ENCODE assay signal across 8 cellular contexts in genomic region chr1:16032388-16033100, GRCh38. TPM values are rescaled to one million over a fixed set of nuclear protein-coding genes. Genes with fewer than 3 reads are reported as not detected.
DNase-seq lines count a peak whose midpoint lies in the region; ATAC-seq and TF ChIP-seq lines count a peak whose summit lies in the region.

No MANE protein-coding gene starts in this region.

- no peak overlapping the region for H3K56ac ChIP-seq in mesendoderm (ENCODE audit: low read length)

- H3K27me3 ChIP-seq in DND-41 (ENCODE audit: insufficient read depth, low read length, poor library complexity) = no peaks in the 10 kb centered on the region
- H3K27me3 ChIP-seq in mesendoderm (ENCODE audit: insufficient read depth, low read length, poor library complexity) = no peaks in the 10 kb centered on the region

- H3K36me3 Mint-ChIP-seq in endothelial cell (ENCODE audit: low read depth, unreplicated experiment) = no peaks in the 10 kb centered on the region
- H3K36me3 Mint-ChIP-seq in stimulated activated memory B cell treated with anti-CD40 and anti-IgM and Interleukin-4, amounts not matched to agents 10 μg/mL and 1 μg/mL and 100 μg/mL, for 72 hours = no peaks in the 10 kb centered on the region

- no peak overlapping the region for H2BK15ac ChIP-seq in mesendoderm (replicated peaks; ENCODE audit: low read depth)

- no peaks in the 10 kb centered on the region for H3K9me3 ChIP-seq in DND-41 (ENCODE audit: insufficient read depth, low read length, severe bottlenecking)

- no peak overlapping the region for H2AFZ ChIP-seq in DND-41 (ENCODE audit: low read depth, low read length)

- H3K23ac ChIP-seq in mesendoderm (ENCODE audit: low read length) = no peak overlapping the region

- H3K4me3 ChIP-seq in DND-41 (ENCODE audit: low read depth in 1 of 2, low read length in 2 of 2) (no peak overlapping the region), mesendoderm (ENCODE audit: low read length) (no peak overlapping the region)

- no peak overlapping the region for H3K18ac ChIP-seq in mesendoderm (ENCODE audit: low read length)

- DNase-seq in DND-41 (peak; percentile 48), NCI-H510A treated with DMSO at 0.1 percent for 48 hours (lab: John Stamatoyannopoulos, UW) (peak; percentile 87), endothelial cell (ENCODE audit: low spot score) (peak; percentile 91), mesendoderm (peak; percentile 96)
- peak; percentile 20 to 31 for DNase-seq in activated CD4-positive, alpha-beta T cell treated with anti-CD3 and anti-CD28 coated beads, Interleukin-2, amount 50 U/mL, for 4 hours

- no peaks in the 10 kb centered on the region for H3K9me3 Mint-ChIP-seq in endothelial cell (ENCODE audit: unreplicated experiment)
- no peaks in the 10 kb centered on the region for H3K9me3 Mint-ChIP-seq in stimulated activated memory B cell treated with anti-CD40 and anti-IgM and Interleukin-4, amounts not matched to agents 10 μg/mL and 1 μg/mL and 100 μg/mL, for 72 hours

- H2BK120ac ChIP-seq in mesendoderm (ENCODE audit: low read depth, low read length) = no peak overlapping the region

- H3K36me3 ChIP-seq in DND-41 (ENCODE audit: insufficient read depth, low read length) (no peaks in the 10 kb centered on the region), mesendoderm (ENCODE audit: control insufficient read depth, insufficient read depth, low read length) (no peaks in the 10 kb centered on the region)

- peaks cover 8% of the 10 kb centered on the region for H3K27me3 Mint-ChIP-seq in endothelial cell (ENCODE audit: unreplicated experiment)
- peaks cover 65% of the 10 kb centered on the region for H3K27me3 Mint-ChIP-seq in stimulated activated memory B cell treated with anti-CD40 and anti-IgM and Interleukin-4, amounts not matched to agents 10 μg/mL and 1 μg/mL and 100 μg/mL, for 72 hours

- no CpG with 5 or more reads among the region's 18 CpGs for WGBS in mesendoderm (ENCODE audit: extremely low coverage, insufficient coverage, low lambda C conversion rate)

- H3K4me2 ChIP-seq in DND-41 (ENCODE audit: insufficient read depth, low read length) (no peak overlapping the region), mesendoderm (ENCODE audit: low read length) (no peak overlapping the region)

- no peak overlapping the region for H4K5ac ChIP-seq in mesendoderm (ENCODE audit: low read length)

- H3K4me1 ChIP-seq in DND-41 (ENCODE audit: insufficient read depth, low read length) = no peaks in the 10 kb centered on the region
- H3K4me1 ChIP-seq in mesendoderm (ENCODE audit: control insufficient read depth, low read depth, low read length) = no peaks in the 10 kb centered on the region

- H3K4ac ChIP-seq in mesendoderm (ENCODE audit: low read depth, low read length) = no peak overlapping the region

- H3K79me2 ChIP-seq in DND-41 (ENCODE audit: insufficient read depth, low read length) (no peaks in the 10 kb centered on the region), mesendoderm (ENCODE audit: control insufficient read depth, insufficient read depth, low read length) (no peaks in the 10 kb centered on the region)

- no peak overlapping the region for H2AK5ac ChIP-seq in mesendoderm (ENCODE audit: low read length)

- no peak overlapping the region for H2BK5ac ChIP-seq in mesendoderm (ENCODE audit: low read length)

- no peak overlapping the region for H4K8ac ChIP-seq in mesendoderm (ENCODE audit: low read depth, low read length)

- no peak overlapping the region for H3K27ac Mint-ChIP-seq in endothelial cell (ENCODE audit: unreplicated experiment)
- H3K27ac Mint-ChIP-seq in stimulated activated memory B cell treated with anti-CD40 and anti-IgM and Interleukin-4, amounts not matched to agents 10 μg/mL and 1 μg/mL and 100 μg/mL, for 72 hours = no peak overlapping the region

- no peak overlapping the region for H3K9ac ChIP-seq in DND-41 (ENCODE audit: low read depth, low read length)
- no peak overlapping the region for H3K9ac ChIP-seq in mesendoderm (ENCODE audit: low read length)

- H4K20me1 ChIP-seq in DND-41 (ENCODE audit: insufficient read depth, low read length) = no peaks in the 10 kb centered on the region

- peak; percentile 71 for ATAC-seq in DND-41 (ENCODE audit: insufficient read depth, low read depth)
- peak; percentile 69 for ATAC-seq in HG02588 (IDR thresholded peaks at IDR 0.05; ENCODE audit: unreplicated experiment)
- peak; percentile 76 for ATAC-seq in stimulated activated memory B cell treated with anti-CD40 and anti-IgM and Interleukin-4, amounts not matched to agents 10 μg/mL and 1 μg/mL and 100 μg/mL, for 72 hours
- ATAC-seq in HG03342 (IDR thresholded peaks at IDR 0.05; ENCODE audit: unreplicated experiment) = no peak

- no peak overlapping the region for H3K4me3 Mint-ChIP-seq in endothelial cell (ENCODE audit: unreplicated experiment)
- no peak overlapping the region for H3K4me3 Mint-ChIP-seq in stimulated activated memory B cell treated with anti-CD40 and anti-IgM and Interleukin-4, amounts not matched to agents 10 μg/mL and 1 μg/mL and 100 μg/mL, for 72 hours

- H3K79me1 ChIP-seq in mesendoderm (ENCODE audit: low read length) = no peaks in the 10 kb centered on the region

- peak; percentile 56 for TF ChIP-seq CTCF in DND-41 (IDR thresholded peaks at IDR 0.05; ENCODE audit: borderline replicate concordance, extremely low read depth, low read length, poor library complexity, severe bottlenecking)
- peak; percentile 86 for TF ChIP-seq CTCF in endothelial cell (IDR thresholded peaks at IDR 0.05; ENCODE audit: unreplicated experiment)

- H3K27ac ChIP-seq in DND-41 (ENCODE audit: low read length) (no peak overlapping the region), mesendoderm (ENCODE audit: low read depth, low read length) (no peak overlapping the region)

- H3K4me1 Mint-ChIP-seq in endothelial cell (ENCODE audit: unreplicated experiment) = peaks cover 2% of the 10 kb centered on the region
- H3K4me1 Mint-ChIP-seq in stimulated activated memory B cell treated with anti-CD40 and anti-IgM and Interleukin-4, amounts not matched to agents 10 μg/mL and 1 μg/mL and 100 μg/mL, for 72 hours = peaks cover 15% of the 10 kb centered on the region

RNA-seq across cellular contexts. Expression of gene CLCNKA, which starts 10.7 kb away (rescaled TPM):
- not detected for total RNA-seq in endothelial cell (ENCODE audit: unreplicated experiment)
- 0.29 TPM for polyA plus RNA-seq in mesendoderm (2013, experiment 1 of 2)
- 0.28 TPM for polyA plus RNA-seq in mesendoderm (2013, experiment 2 of 2)

RNA-seq across cellular contexts. Expression of gene CLCNKB, which starts 11.0 kb away (rescaled TPM):
- 0.59 TPM for total RNA-seq in endothelial cell (ENCODE audit: unreplicated experiment)
- polyA plus RNA-seq in mesendoderm (2013, experiment 1 of 2) = 0.86 TPM
- polyA plus RNA-seq in mesendoderm (2013, experiment 2 of 2) = 0.74 TPM

RNA-seq across cellular contexts. Expression of gene HSPB7, which starts 14.7 kb away (rescaled TPM):
- not detected for total RNA-seq in endothelial cell (ENCODE audit: unreplicated experiment)
- polyA plus RNA-seq in mesendoderm (2013, experiment 1 of 2) = 0.03 TPM
- polyA plus RNA-seq in mesendoderm (2013, experiment 2 of 2) = 0.07 TPM

RNA-seq across cellular contexts. Expression of gene SRARP, which starts 28.5 kb away (rescaled TPM):
- 0.10 TPM for total RNA-seq in endothelial cell (ENCODE audit: unreplicated experiment)
- polyA plus RNA-seq in mesendoderm (2013, experiment 1 of 2) = 0.03 TPM
- polyA plus RNA-seq in mesendoderm (2013, experiment 2 of 2) = 0.04 TPM

RNA-seq across cellular contexts. Expression of gene FAM131C, which starts 40.9 kb away (rescaled TPM):
- 0.56 TPM for total RNA-seq in endothelial cell (ENCODE audit: unreplicated experiment)
- 0.25 TPM for polyA plus RNA-seq in mesendoderm (2013, experiment 1 of 2)
- 0.20 TPM for polyA plus RNA-seq in mesendoderm (2013, experiment 2 of 2)

Comparison
In these comparisons a context has a peak if more than half of its experiments do, and no peak if none do; other contexts are left out.
1. DNase-seq: peak in every context shown above with its lines; median percentile 96 in mesendoderm; 91 in endothelial cell; 87 in NCI-H510A treated with DMSO at 0.1 percent for 48 hours; 48 in DND-41; 26 in activated CD4-positive, alpha-beta T cell treated with anti-CD3 and anti-CD28 coated beads, Interleukin-2, amount 50 U/mL, for 4 hours.